ENCODE assay signal across 17 cellular contexts in genomic region chr2:128835342-128835855, GRCh38.
DNase-seq lines count a peak whose midpoint lies in the region; ATAC-seq lines count a peak whose summit lies in the region.
"Had no signal": no experiment of that assay in that cellular context is flagged by ENCODE, and none has a peak within 500 bp of the region (broad histone marks: within the 10 kb centered on the region; RNA-seq: fewer than 3 reads in every experiment).

No MANE protein-coding gene starts in this region.

- H3K14ac ChIP-seq in neuronal stem cell (ENCODE audit: low read length): peak overlapping the region; percentile 42

- H3K36me3 Mint-ChIP-seq in activated CD4-positive, alpha-beta T cell treated with anti-CD3 and anti-CD28 coated beads, Interleukin-2, amount 10 ng/mL, durations not matched to agents 24 days and 14 days (ENCODE audit: low read depth): no peaks in the 10 kb centered on the region
- H3K36me3 Mint-ChIP-seq: CD4-positive, alpha-beta memory T cell had no signal

- intact Hi-C loops in activated CD4-positive, alpha-beta T cell treated with anti-CD3 and anti-CD28 coated beads, Interleukin-2, amount 10 ng/mL, durations not matched to agents 24 days and 14 days (cut with micrococcal nuclease): no loop called here

- peaks cover 0 to 3% (median 0%) of the 10 kb centered on the region in 3 experiments for H3K27me3 ChIP-seq in neuronal stem cell (ENCODE audit: control insufficient read depth in 3 of 3, insufficient read depth in 3 of 3, low read depth in 1 of 3, low read length in 3 of 3)
- no peaks in the 10 kb centered on the region for H3K27me3 ChIP-seq in HAP-1 (ENCODE audit: low read depth)

- H2BK5ac ChIP-seq in neuronal stem cell (ENCODE audit: low read length): no peak overlapping the region

- no peaks in the 10 kb centered on the region for H3K4me1 Mint-ChIP-seq in activated CD4-positive, alpha-beta T cell treated with anti-CD3 and anti-CD28 coated beads, Interleukin-2, amount 10 ng/mL, durations not matched to agents 24 days and 14 days
- no peaks in the 10 kb centered on the region for H3K4me1 Mint-ChIP-seq in stimulated activated naive CD8-positive, alpha-beta T cell treated with anti-CD3 and anti-CD28 coated beads, Interleukin-15, amount 100 ng/mL, for 72 hours
- H3K4me1 Mint-ChIP-seq: CD4-positive, alpha-beta memory T cell had no signal

- WGBS in neuronal stem cell (ENCODE audit: extremely low coverage in 2 of 2, insufficient read length in 2 of 2, insufficient replicate concordance in 1 of 2), 2 donors: no CpG with 5 or more reads among the region's 10 CpGs

- H4K8ac ChIP-seq in neuronal stem cell (ENCODE audit: low read depth, low read length): no peak overlapping the region

- H2AK5ac ChIP-seq in neuronal stem cell (ENCODE audit: low read depth, low read length): peak overlapping the region; percentile 50

- H3K4me3 ChIP-seq in neuronal stem cell (ENCODE audit: low read length in 2 of 2): no peak overlapping the region
- H3K4me3 ChIP-seq in HAP-1: no peak overlapping the region
- H3K4me3 ChIP-seq: A549, GM12878 had no signal

- DNase-seq in activated CD4-positive, alpha-beta T cell treated with anti-CD3 and anti-CD28 coated beads, Interleukin-2, amount 10 ng/mL, durations not matched to agents 24 days and 14 days: peak; percentile 34
- DNase-seq in activated CD4-positive, alpha-beta T cell treated with anti-CD3 and anti-CD28 coated beads, Interleukin-2, amount 50 U/mL, for 1 hour: no peak
- no peak for DNase-seq in stimulated activated naive CD8-positive, alpha-beta T cell treated with anti-CD3 and anti-CD28 coated beads, Interleukin-15, amount 100 ng/mL, for 72 hours
- no peak for DNase-seq in stimulated activated naive CD8-positive, alpha-beta T cell treated with anti-CD3 and anti-CD28 coated beads, Interleukin-15, Interleukin-2, amounts not matched to agents 100 U/mL and 50 U/mL, for 24 hours
- DNase-seq in neuronal stem cell (ENCODE audit: low spot score) (no peak), HAP-1 (ENCODE audit: low spot score in 2 of 2) (no peak), RPMI8226 (no peak), NCI-H526 (lab: John Stamatoyannopoulos, UW) (no peak)
- DNase-seq: AML-193; Calu3; CD4-positive, alpha-beta memory T cell; GF-D8; H9 had no signal

- peak overlapping the region; percentile 52 for H3K18ac ChIP-seq in neuronal stem cell (ENCODE audit: low read length)

- no peak overlapping the region for H4K91ac ChIP-seq in neuronal stem cell (ENCODE audit: low read depth, low read length, poor library complexity)

- H3K4me1 ChIP-seq in neuronal stem cell (ENCODE audit: control insufficient read depth in 2 of 2, insufficient read depth in 1 of 2, low read depth in 1 of 2, low read length in 2 of 2) (peaks cover 0 to 3% of the 10 kb centered on the region in 2 donors), HAP-1 (no peaks in the 10 kb centered on the region)
- H3K4me1 ChIP-seq: A549 had no signal

- H3K36me3 ChIP-seq in neuronal stem cell (replicated peaks in 1 of 2; ENCODE audit: control insufficient read depth in 2 of 2, insufficient read depth in 2 of 2, low read length in 2 of 2) (no peaks in the 10 kb centered on the region), HAP-1 (replicated peaks) (no peaks in the 10 kb centered on the region)

- peak overlapping the region; percentile 86 for H2BK15ac ChIP-seq in neuronal stem cell (ENCODE audit: low read length)

- no peaks in the 10 kb centered on the region for H3K9me3 ChIP-seq in neuronal stem cell (replicated peaks in 1 of 2; ENCODE audit: control insufficient read depth in 2 of 2, insufficient read depth in 1 of 2, low read depth in 1 of 2, low read length in 2 of 2)
- H3K9me3 ChIP-seq in HAP-1: no peaks in the 10 kb centered on the region
- H3K9me3 ChIP-seq: A549 had no signal

- H3K9ac ChIP-seq in neuronal stem cell (ENCODE audit: low read depth, low read length, poor library complexity): peak overlapping the region; percentile 3

- no peak overlapping the region for H3K27ac Mint-ChIP-seq in activated CD4-positive, alpha-beta T cell treated with anti-CD3 and anti-CD28 coated beads, Interleukin-2, amount 10 ng/mL, durations not matched to agents 24 days and 14 days
- H3K27ac Mint-ChIP-seq in stimulated activated naive CD8-positive, alpha-beta T cell treated with anti-CD3 and anti-CD28 coated beads, Interleukin-15, amount 100 ng/mL, for 72 hours: no peak overlapping the region
- H3K27ac Mint-ChIP-seq: H9 had no signal

- no peak overlapping the region for H3K4ac ChIP-seq in neuronal stem cell (ENCODE audit: low read length)

- no peak overlapping the region for H2BK120ac ChIP-seq in neuronal stem cell (ENCODE audit: low read depth, low read length)

- H3K23ac ChIP-seq in neuronal stem cell (ENCODE audit: low read depth, low read length, poor library complexity): peak overlapping the region; percentile 6

- no peaks in the 10 kb centered on the region for H3K27me3 Mint-ChIP-seq in activated CD4-positive, alpha-beta T cell treated with anti-CD3 and anti-CD28 coated beads, Interleukin-2, amount 10 ng/mL, durations not matched to agents 24 days and 14 days
- no peaks in the 10 kb centered on the region for H3K27me3 Mint-ChIP-seq in stimulated activated naive CD8-positive, alpha-beta T cell treated with anti-CD3 and anti-CD28 coated beads, Interleukin-15, amount 100 ng/mL, for 72 hours

- no peak overlapping the region for H2BK12ac ChIP-seq in neuronal stem cell (ENCODE audit: low read length)

- in situ Hi-C loops in HAP-1 (cut with MboI; ENCODE audit: low sequenced_read_pairs): no loop called here

- no peak overlapping the region for H2AFZ ChIP-seq in neuronal stem cell (ENCODE audit: low read length)

- H3K79me1 ChIP-seq in neuronal stem cell (ENCODE audit: low read depth, low read length): no peaks in the 10 kb centered on the region

- H3K9me3 Mint-ChIP-seq in activated CD4-positive, alpha-beta T cell treated with anti-CD3 and anti-CD28 coated beads, Interleukin-2, amount 10 ng/mL, durations not matched to agents 24 days and 14 days: no peaks in the 10 kb centered on the region
- H3K9me3 Mint-ChIP-seq in stimulated activated naive CD8-positive, alpha-beta T cell treated with anti-CD3 and anti-CD28 coated beads, Interleukin-15, amount 100 ng/mL, for 72 hours: peaks cover 0 to 5% of the 10 kb centered on the region in 2 donors
- H3K9me3 Mint-ChIP-seq: H9 had no signal

- no peak overlapping the region for H3K4me2 ChIP-seq in neuronal stem cell (ENCODE audit: insufficient read depth, low read length, poor library complexity, severe bottlenecking)
- H3K4me2 ChIP-seq: A549 had no signal

- no peak overlapping the region for H3K27ac ChIP-seq in neuronal stem cell (replicated peaks; ENCODE audit: low read length)
- H3K27ac ChIP-seq: 22Rv1, A549, C4-2B had no signal

- ATAC-seq in stimulated activated naive CD8-positive, alpha-beta T cell treated with anti-CD3 and anti-CD28 coated beads, Interleukin-15, amount 100 ng/mL, for 72 hours: peak; percentile 10
- no peak for ATAC-seq in stimulated activated naive CD8-positive, alpha-beta T cell treated with anti-CD3 and anti-CD28 coated beads, Interleukin-15, Interleukin-2, amounts not matched to agents 100 U/mL and 50 U/mL, for 24 hours
- ATAC-seq: A549, GM12878 had no signal

- no peak overlapping the region for H3K4me3 Mint-ChIP-seq in activated CD4-positive, alpha-beta T cell treated with anti-CD3 and anti-CD28 coated beads, Interleukin-2, amount 10 ng/mL, durations not matched to agents 24 days and 14 days
- H3K4me3 Mint-ChIP-seq in stimulated activated naive CD8-positive, alpha-beta T cell treated with anti-CD3 and anti-CD28 coated beads, Interleukin-15, amount 100 ng/mL, for 72 hours: no peak overlapping the region
- H3K4me3 Mint-ChIP-seq: CD4-positive, alpha-beta memory T cell; H9 had no signal
